10 cellular contexts compared by ENCODE assay signal in genomic region chr20:50144362-50144761, GRCh38. TPM values are rescaled to one million over a fixed set of nuclear protein-coding genes. Genes with fewer than 3 reads are reported as not detected.
DNase-seq lines count a peak whose midpoint lies in the region; ATAC-seq, FAIRE-seq and TF ChIP-seq lines count a peak whose summit lies in the region.
"Had no signal": no experiment of that assay in that cellular context is flagged by ENCODE, and none has a peak within 500 bp of the region (broad histone marks: within the 10 kb centered on the region; RNA-seq: fewer than 3 reads in every experiment).

No MANE protein-coding gene starts in this region.

- no peak for TF ChIP-seq CTCF in choroid plexus epithelial cell (conservative IDR thresholded peaks at IDR 0.05; ENCODE audit: low read depth, low read length)

- H3K4me3 ChIP-seq in MG63, result no peak overlapping the region
- H3K4me3 ChIP-seq in choroid plexus epithelial cell (ENCODE audit: low read depth, low read length), result no peak overlapping the region
- no peak overlapping the region for H3K4me3 ChIP-seq in mesendoderm (ENCODE audit: low read length)
- H3K4me3 ChIP-seq: thyroid gland had no signal

- FAIRE-seq in GM19239 (lab: Jason Lieb, UNC), result no peak

- in situ Hi-C loops in ACHN (cut with HindIII; ENCODE audit: low pct_ligation_motif_present, low pct_unique_long_range_greater_than_20kb, low sequenced_read_pairs), result no loop called here

- H2BK15ac ChIP-seq in mesendoderm (replicated peaks; ENCODE audit: low read depth), result no peak overlapping the region

- no CpG with 5 or more reads among the region's 4 CpGs for WGBS in mesendoderm (ENCODE audit: extremely low coverage, insufficient coverage, low lambda C conversion rate)

- no peak overlapping the region for H2BK120ac ChIP-seq in mesendoderm (ENCODE audit: low read depth, low read length)

- no peak overlapping the region for H3K23ac ChIP-seq in mesendoderm (ENCODE audit: low read length)

- peaks cover 6% of the 10 kb centered on the region for H3K4me1 ChIP-seq in mesendoderm (ENCODE audit: control insufficient read depth, low read depth, low read length)

- H3K4me2 ChIP-seq in mesendoderm (ENCODE audit: low read length), result no peak overlapping the region

- no peak for ATAC-seq in HG03432 (IDR thresholded peaks at IDR 0.05; ENCODE audit: unreplicated experiment)

- H3K79me1 ChIP-seq in mesendoderm (ENCODE audit: low read length), result peaks cover 36% of the 10 kb centered on the region

- no peaks in the 10 kb centered on the region for H3K9me3 ChIP-seq in MG63
- H3K9me3 ChIP-seq: thyroid gland had no signal

- H3K27ac ChIP-seq in mesendoderm (ENCODE audit: low read depth, low read length), result no peak overlapping the region

- no peak overlapping the region for H3K18ac ChIP-seq in mesendoderm (ENCODE audit: low read length)

- no peak overlapping the region for H2AK5ac ChIP-seq in mesendoderm (ENCODE audit: low read length)

- no peak overlapping the region for H3K56ac ChIP-seq in mesendoderm (ENCODE audit: low read length)

- H3K36me3 ChIP-seq in MG63, result peaks cover 80% of the 10 kb centered on the region
- peaks cover 13% of the 10 kb centered on the region for H3K36me3 ChIP-seq in mesendoderm (ENCODE audit: control insufficient read depth, insufficient read depth, low read length)

- H3K27me3 ChIP-seq in MG63 (no peaks in the 10 kb centered on the region), mesendoderm (ENCODE audit: insufficient read depth, low read length, poor library complexity) (no peaks in the 10 kb centered on the region)
- H3K27me3 ChIP-seq: thyroid gland had no signal

- peaks cover 57% of the 10 kb centered on the region for H3K79me2 ChIP-seq in mesendoderm (ENCODE audit: control insufficient read depth, insufficient read depth, low read length)

- no peak overlapping the region for H4K8ac ChIP-seq in mesendoderm (ENCODE audit: low read depth, low read length)

- no peak overlapping the region for H4K5ac ChIP-seq in mesendoderm (ENCODE audit: low read length)

- DNase-seq in AG08395 (ENCODE audit: low spot score) (peak; percentile 90), MG63 (peak; percentile 93), choroid plexus epithelial cell (ENCODE audit: low read depth) (peak; percentile 98), mesendoderm (peak; percentile 42), cerebellum (ENCODE audit: low spot score) (no peak), GM19239 (ENCODE audit: insufficient read length, low spot score) (no peak), ACHN (no peak)
- DNase-seq: DND-41 had no signal

- no peak overlapping the region for H3K4ac ChIP-seq in mesendoderm (ENCODE audit: low read depth, low read length)

- H2BK5ac ChIP-seq in mesendoderm (ENCODE audit: low read length), result no peak overlapping the region

- no peak overlapping the region for H3K9ac ChIP-seq in mesendoderm (ENCODE audit: low read length)

RNA-seq across cellular contexts. Expression of gene PEDS1, which starts 9.2 kb away (rescaled TPM):
- total RNA-seq in MG63 (2014; rRNA removed; shearing (Covaris generic); ENCODE audit: low replicate concordance), result 18.2 and 31.6 TPM in 2 replicates
- polyA plus RNA-seq in mesendoderm (2013, experiment 1 of 2), result 59.8 TPM
- polyA plus RNA-seq in mesendoderm (2013, experiment 2 of 2), result 57.8 TPM
- 8.6 TPM for total RNA-seq in cerebellum

RNA-seq across cellular contexts. Expression of gene UBE2V1, which starts 31.4 kb away (rescaled TPM):
- 23.3 and 29.6 TPM in 2 replicates for total RNA-seq in MG63 (2014; rRNA removed; shearing (Covaris generic); ENCODE audit: low replicate concordance)
- 280 TPM for polyA plus RNA-seq in mesendoderm (2013, experiment 1 of 2)
- polyA plus RNA-seq in mesendoderm (2013, experiment 2 of 2), result 273 TPM
- 69.1 TPM for total RNA-seq in cerebellum

RNA-seq across cellular contexts. Expression of gene CEBPB, which starts 46.3 kb away (rescaled TPM):
- total RNA-seq in MG63 (2014; rRNA removed; shearing (Covaris generic); ENCODE audit: low replicate concordance), result 22.5 and 46.5 TPM in 2 replicates
- 22.5 TPM for polyA plus RNA-seq in mesendoderm (2013, experiment 1 of 2)
- 22.8 TPM for polyA plus RNA-seq in mesendoderm (2013, experiment 2 of 2)
- total RNA-seq in cerebellum, result 1.7 TPM

Comparison
In these comparisons a context has a peak if more than half of its experiments do, and no peak if none do; other contexts are left out.
1. DNase-seq: peak in AG08395 (single experiment), MG63 (single experiment), choroid plexus epithelial cell (single experiment) and mesendoderm (single experiment); none in cerebellum (single experiment), GM19239 (single experiment) and ACHN (single experiment).